ENCODE assay signal across 1 cellular context in the genomic region with DNA sequence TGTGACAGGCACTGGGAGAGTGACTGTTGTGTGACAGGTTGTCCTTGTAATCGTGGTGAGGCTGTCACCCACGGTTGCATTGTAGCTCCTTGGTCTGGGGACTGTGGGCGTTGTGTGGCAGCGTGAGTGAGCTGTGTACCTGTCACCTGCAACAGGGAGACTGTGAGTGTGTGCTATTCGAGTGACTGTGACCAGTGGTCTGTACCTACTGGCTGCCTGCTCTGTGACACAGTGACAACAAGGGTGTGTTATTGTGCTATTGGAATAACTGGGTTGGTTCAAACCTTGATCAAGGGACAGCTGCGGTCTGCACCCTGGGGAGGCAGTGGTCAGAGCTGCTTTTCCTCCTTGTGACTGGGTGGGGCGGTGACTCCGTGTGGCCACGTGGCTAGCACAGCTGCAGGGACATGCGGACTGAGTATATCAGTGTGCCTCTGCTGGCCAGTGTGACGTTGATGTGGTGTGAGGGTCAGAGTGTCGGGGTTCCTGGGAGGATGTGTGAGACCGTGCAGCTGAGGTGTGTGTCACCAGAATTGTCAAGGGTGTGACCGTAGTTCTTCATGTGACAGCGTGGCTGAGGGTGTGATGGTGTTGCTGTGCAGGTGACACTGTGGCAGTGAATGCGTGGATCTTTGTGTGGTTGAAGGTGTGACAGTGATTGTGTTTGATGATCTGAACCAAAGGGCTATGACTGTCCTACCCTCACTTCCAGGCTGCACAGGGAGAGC.
A peak's percentile ranks its signal among the peaks of the same experiment; 100 is the strongest.
TF ChIP-seq lines count a peak whose summit lies in the region.

No MANE protein-coding gene starts in this region.

TF ChIP-seq in HepG2, 621 proteins besides CTCF, POLR2A, EP300 and RAD21 (continued from another document and continues in another):
- TF ChIP-seq, protein P1, sequence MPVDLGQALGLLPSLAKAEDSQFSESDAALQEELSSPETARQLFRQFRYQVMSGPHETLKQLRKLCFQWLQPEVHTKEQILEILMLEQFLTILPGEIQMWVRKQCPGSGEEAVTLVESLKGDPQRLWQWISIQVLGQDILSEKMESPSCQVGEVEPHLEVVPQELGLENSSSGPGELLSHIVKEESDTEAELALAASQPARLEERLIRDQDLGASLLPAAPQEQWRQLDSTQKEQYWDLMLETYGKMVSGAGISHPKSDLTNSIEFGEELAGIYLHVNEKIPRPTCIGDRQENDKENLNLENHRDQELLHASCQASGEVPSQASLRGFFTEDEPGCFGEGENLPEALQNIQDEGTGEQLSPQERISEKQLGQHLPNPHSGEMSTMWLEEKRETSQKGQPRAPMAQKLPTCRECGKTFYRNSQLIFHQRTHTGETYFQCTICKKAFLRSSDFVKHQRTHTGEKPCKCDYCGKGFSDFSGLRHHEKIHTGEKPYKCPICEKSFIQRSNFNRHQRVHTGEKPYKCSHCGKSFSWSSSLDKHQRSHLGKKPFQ (CRISPR knock-in tag; IDR thresholded peaks at IDR 0.05; ENCODE audit: insufficient replicate concordance): no peak
- TF ChIP-seq SRY (CRISPR knock-in tag; IDR thresholded peaks at IDR 0.05) (no peak), KMT2A (CRISPR knock-in tag; IDR thresholded peaks at IDR 0.05) (no peak), JDP2 (CRISPR knock-in tag; IDR thresholded peaks at IDR 0.05; ENCODE audit: borderline replicate concordance) (no peak; the same call in 1 of the 2 replicates), FOXA1 (IDR thresholded peaks at IDR 0.05) (no peak), FOXA1 (CRISPR knock-in tag; IDR thresholded peaks at IDR 0.05) (no peak; the same call in 1 of the 2 replicates), ZNF549 (CRISPR knock-in tag; IDR thresholded peaks at IDR 0.05) (no peak), SMARCE1 (IDR thresholded peaks at IDR 0.05; ENCODE audit: borderline replicate concordance) (no peak), NFIB (CRISPR knock-in tag; IDR thresholded peaks at IDR 0.05; ENCODE audit: borderline replicate concordance) (no peak), ZNF670 (CRISPR knock-in tag; IDR thresholded peaks at IDR 0.05; ENCODE audit: borderline replicate concordance) (peak; percentile 58; the same call in 1 of the 2 replicates), ZNF12 (CRISPR knock-in tag; IDR thresholded peaks at IDR 0.05) (no peak), ZNF101 (CRISPR knock-in tag; IDR thresholded peaks at IDR 0.05; ENCODE audit: borderline replicate concordance, low read depth) (no peak), KDM5A (IDR thresholded peaks at IDR 0.05; ENCODE audit: borderline replicate concordance, low read length) (no peak), JUNB (CRISPR knock-in tag; IDR thresholded peaks at IDR 0.05; ENCODE audit: borderline replicate concordance) (peak; percentile 74), ZC3H4 (CRISPR knock-in tag; IDR thresholded peaks at IDR 0.05; ENCODE audit: borderline replicate concordance) (no peak), ZFYVE20 (CRISPR knock-in tag; IDR thresholded peaks at IDR 0.05; ENCODE audit: borderline replicate concordance, low read depth) (no peak), MTA1 (CRISPR knock-in tag; IDR thresholded peaks at IDR 0.05; ENCODE audit: borderline replicate concordance) (no peak), ZNF674 (CRISPR knock-in tag; IDR thresholded peaks at IDR 0.05; ENCODE audit: low read depth) (no peak), REL (CRISPR knock-in tag; conservative IDR thresholded peaks at IDR 0.05) (no peak), ZNF430 (CRISPR knock-in tag; IDR thresholded peaks at IDR 0.05) (no peak), ZNF136 (CRISPR knock-in tag; IDR thresholded peaks at IDR 0.05; ENCODE audit: low read depth) (no peak), PHF21A (CRISPR knock-in tag; IDR thresholded peaks at IDR 0.05) (no peak)
- TF ChIP-seq, protein P2, sequence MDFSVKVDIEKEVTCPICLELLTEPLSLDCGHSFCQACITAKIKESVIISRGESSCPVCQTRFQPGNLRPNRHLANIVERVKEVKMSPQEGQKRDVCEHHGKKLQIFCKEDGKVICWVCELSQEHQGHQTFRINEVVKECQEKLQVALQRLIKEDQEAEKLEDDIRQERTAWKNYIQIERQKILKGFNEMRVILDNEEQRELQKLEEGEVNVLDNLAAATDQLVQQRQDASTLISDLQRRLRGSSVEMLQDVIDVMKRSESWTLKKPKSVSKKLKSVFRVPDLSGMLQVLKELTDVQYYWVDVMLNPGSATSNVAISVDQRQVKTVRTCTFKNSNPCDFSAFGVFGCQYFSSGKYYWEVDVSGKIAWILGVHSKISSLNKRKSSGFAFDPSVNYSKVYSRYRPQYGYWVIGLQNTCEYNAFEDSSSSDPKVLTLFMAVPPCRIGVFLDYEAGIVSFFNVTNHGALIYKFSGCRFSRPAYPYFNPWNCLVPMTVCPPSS (IDR thresholded peaks at IDR 0.05): no peak
- TF ChIP-seq, protein P3, sequence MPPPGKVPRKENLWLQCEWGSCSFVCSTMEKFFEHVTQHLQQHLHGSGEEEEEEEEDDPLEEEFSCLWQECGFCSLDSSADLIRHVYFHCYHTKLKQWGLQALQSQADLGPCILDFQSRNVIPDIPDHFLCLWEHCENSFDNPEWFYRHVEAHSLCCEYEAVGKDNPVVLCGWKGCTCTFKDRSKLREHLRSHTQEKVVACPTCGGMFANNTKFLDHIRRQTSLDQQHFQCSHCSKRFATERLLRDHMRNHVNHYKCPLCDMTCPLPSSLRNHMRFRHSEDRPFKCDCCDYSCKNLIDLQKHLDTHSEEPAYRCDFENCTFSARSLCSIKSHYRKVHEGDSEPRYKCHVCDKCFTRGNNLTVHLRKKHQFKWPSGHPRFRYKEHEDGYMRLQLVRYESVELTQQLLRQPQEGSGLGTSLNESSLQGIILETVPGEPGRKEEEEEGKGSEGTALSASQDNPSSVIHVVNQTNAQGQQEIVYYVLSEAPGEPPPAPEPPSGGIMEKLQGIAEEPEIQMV (CRISPR knock-in tag; IDR thresholded peaks at IDR 0.05; ENCODE audit: low read depth): peak; percentile 75; the same call in 1 of the 2 replicates
- TF ChIP-seq, protein P4, sequence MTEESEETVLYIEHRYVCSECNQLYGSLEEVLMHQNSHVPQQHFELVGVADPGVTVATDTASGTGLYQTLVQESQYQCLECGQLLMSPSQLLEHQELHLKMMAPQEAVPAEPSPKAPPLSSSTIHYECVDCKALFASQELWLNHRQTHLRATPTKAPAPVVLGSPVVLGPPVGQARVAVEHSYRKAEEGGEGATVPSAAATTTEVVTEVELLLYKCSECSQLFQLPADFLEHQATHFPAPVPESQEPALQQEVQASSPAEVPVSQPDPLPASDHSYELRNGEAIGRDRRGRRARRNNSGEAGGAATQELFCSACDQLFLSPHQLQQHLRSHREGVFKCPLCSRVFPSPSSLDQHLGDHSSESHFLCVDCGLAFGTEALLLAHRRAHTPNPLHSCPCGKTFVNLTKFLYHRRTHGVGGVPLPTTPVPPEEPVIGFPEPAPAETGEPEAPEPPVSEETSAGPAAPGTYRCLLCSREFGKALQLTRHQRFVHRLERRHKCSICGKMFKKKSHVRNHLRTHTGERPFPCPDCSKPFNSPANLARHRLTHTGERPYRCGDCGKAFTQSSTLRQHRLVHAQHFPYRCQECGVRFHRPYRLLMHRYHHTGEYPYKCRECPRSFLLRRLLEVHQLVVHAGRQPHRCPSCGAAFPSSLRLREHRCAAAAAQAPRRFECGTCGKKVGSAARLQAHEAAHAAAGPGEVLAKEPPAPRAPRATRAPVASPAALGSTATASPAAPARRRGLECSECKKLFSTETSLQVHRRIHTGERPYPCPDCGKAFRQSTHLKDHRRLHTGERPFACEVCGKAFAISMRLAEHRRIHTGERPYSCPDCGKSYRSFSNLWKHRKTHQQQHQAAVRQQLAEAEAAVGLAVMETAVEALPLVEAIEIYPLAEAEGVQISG (CRISPR knock-in tag; IDR thresholded peaks at IDR 0.05): peak; percentile 34; the same call in 1 of the 2 replicates
- TF ChIP-seq, protein P5, sequence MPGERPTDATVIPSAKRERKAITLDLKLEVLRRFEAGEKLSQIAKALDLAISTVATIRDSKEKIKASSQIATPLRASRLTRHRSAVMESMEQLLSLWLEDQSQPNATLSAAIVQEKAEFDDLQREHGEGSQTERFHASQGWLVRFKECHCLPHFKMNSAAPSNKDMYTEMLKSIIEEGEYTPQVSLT (CRISPR knock-in tag; IDR thresholded peaks at IDR 0.05; ENCODE audit: borderline replicate concordance, low read depth): no peak
- TF ChIP-seq, protein P6, sequence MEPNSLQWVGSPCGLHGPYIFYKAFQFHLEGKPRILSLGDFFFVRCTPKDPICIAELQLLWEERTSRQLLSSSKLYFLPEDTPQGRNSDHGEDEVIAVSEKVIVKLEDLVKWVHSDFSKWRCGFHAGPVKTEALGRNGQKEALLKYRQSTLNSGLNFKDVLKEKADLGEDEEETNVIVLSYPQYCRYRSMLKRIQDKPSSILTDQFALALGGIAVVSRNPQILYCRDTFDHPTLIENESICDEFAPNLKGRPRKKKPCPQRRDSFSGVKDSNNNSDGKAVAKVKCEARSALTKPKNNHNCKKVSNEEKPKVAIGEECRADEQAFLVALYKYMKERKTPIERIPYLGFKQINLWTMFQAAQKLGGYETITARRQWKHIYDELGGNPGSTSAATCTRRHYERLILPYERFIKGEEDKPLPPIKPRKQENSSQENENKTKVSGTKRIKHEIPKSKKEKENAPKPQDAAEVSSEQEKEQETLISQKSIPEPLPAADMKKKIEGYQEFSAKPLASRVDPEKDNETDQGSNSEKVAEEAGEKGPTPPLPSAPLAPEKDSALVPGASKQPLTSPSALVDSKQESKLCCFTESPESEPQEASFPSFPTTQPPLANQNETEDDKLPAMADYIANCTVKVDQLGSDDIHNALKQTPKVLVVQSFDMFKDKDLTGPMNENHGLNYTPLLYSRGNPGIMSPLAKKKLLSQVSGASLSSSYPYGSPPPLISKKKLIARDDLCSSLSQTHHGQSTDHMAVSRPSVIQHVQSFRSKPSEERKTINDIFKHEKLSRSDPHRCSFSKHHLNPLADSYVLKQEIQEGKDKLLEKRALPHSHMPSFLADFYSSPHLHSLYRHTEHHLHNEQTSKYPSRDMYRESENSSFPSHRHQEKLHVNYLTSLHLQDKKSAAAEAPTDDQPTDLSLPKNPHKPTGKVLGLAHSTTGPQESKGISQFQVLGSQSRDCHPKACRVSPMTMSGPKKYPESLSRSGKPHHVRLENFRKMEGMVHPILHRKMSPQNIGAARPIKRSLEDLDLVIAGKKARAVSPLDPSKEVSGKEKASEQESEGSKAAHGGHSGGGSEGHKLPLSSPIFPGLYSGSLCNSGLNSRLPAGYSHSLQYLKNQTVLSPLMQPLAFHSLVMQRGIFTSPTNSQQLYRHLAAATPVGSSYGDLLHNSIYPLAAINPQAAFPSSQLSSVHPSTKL (CRISPR knock-in tag; IDR thresholded peaks at IDR 0.05): no peak; the same call in 1 of the 2 replicates
- TF ChIP-seq, protein P7, sequence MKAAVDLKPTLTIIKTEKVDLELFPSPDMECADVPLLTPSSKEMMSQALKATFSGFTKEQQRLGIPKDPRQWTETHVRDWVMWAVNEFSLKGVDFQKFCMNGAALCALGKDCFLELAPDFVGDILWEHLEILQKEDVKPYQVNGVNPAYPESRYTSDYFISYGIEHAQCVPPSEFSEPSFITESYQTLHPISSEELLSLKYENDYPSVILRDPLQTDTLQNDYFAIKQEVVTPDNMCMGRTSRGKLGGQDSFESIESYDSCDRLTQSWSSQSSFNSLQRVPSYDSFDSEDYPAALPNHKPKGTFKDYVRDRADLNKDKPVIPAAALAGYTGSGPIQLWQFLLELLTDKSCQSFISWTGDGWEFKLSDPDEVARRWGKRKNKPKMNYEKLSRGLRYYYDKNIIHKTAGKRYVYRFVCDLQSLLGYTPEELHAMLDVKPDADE (CRISPR knock-in tag; IDR thresholded peaks at IDR 0.05): no peak
- TF ChIP-seq, protein P8, sequence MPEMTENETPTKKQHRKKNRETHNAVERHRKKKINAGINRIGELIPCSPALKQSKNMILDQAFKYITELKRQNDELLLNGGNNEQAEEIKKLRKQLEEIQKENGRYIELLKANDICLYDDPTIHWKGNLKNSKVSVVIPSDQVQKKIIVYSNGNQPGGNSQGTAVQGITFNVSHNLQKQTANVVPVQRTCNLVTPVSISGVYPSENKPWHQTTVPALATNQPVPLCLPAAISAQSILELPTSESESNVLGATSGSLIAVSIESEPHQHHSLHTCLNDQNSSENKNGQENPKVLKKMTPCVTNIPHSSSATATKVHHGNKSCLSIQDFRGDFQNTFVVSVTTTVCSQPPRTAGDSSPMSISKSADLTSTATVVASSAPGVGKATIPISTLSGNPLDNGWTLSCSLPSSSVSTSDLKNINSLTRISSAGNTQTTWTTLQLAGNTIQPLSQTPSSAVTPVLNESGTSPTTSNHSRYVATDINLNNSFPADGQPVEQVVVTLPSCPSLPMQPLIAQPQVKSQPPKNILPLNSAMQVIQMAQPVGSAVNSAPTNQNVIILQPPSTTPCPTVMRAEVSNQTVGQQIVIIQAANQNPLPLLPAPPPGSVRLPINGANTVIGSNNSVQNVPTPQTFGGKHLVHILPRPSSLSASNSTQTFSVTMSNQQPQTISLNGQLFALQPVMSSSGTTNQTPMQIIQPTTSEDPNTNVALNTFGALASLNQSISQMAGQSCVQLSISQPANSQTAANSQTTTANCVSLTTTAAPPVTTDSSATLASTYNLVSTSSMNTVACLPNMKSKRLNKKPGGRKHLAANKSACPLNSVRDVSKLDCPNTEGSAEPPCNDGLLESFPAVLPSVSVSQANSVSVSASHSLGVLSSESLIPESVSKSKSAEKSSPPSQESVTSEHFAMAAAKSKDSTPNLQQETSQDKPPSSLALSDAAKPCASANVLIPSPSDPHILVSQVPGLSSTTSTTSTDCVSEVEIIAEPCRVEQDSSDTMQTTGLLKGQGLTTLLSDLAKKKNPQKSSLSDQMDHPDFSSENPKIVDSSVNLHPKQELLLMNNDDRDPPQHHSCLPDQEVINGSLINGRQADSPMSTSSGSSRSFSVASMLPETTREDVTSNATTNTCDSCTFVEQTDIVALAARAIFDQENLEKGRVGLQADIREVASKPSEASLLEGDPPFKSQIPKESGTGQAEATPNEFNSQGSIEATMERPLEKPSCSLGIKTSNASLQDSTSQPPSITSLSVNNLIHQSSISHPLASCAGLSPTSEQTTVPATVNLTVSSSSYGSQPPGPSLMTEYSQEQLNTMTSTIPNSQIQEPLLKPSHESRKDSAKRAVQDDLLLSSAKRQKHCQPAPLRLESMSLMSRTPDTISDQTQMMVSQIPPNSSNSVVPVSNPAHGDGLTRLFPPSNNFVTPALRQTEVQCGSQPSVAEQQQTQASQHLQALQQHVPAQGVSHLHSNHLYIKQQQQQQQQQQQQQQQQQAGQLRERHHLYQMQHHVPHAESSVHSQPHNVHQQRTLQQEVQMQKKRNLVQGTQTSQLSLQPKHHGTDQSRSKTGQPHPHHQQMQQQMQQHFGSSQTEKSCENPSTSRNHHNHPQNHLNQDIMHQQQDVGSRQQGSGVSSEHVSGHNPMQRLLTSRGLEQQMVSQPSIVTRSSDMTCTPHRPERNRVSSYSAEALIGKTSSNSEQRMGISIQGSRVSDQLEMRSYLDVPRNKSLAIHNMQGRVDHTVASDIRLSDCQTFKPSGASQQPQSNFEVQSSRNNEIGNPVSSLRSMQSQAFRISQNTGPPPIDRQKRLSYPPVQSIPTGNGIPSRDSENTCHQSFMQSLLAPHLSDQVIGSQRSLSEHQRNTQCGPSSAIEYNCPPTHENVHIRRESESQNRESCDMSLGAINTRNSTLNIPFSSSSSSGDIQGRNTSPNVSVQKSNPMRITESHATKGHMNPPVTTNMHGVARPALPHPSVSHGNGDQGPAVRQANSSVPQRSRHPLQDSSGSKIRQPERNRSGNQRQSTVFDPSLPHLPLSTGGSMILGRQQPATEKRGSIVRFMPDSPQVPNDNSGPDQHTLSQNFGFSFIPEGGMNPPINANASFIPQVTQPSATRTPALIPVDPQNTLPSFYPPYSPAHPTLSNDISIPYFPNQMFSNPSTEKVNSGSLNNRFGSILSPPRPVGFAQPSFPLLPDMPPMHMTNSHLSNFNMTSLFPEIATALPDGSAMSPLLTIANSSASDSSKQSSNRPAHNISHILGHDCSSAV (CRISPR knock-in tag; IDR thresholded peaks at IDR 0.05; ENCODE audit: borderline replicate concordance): no peak
